In genomic region chr20:4151991-4152695, GRCh38 we compare ENCODE assay signal across 10 cellular contexts. TPM values are rescaled to one million over a fixed set of nuclear protein-coding genes. Genes with fewer than 3 reads are reported as not detected.
DNase-seq lines count a peak whose midpoint lies in the region; ATAC-seq, FAIRE-seq and TF ChIP-seq lines count a peak whose summit lies in the region.
"Had no signal": no experiment of that assay in that cellular context is flagged by ENCODE, and none has a peak within 500 bp of the region (broad histone marks: within the 10 kb centered on the region; RNA-seq: fewer than 3 reads in every experiment).

No MANE protein-coding gene starts in this region.

- DNase-seq in MCF 10A (ENCODE audit: unreplicated experiment) (no peak), mammary epithelial cell (no peak), K562 (ENCODE audit: extremely low read depth in 1 of 4, low spot score in 3 of 4) (no peak), substantia nigra (lab: John Stamatoyannopoulos, UW) (peak in 2 of 49 donors; percentile 38 to 47), A673 (ENCODE audit: low spot score) (no peak), NCI-H82 treated with DMSO at 0.1 percent for 48 hours (lab: John Stamatoyannopoulos, UW; ENCODE audit: unreplicated experiment) (no peak), SW 1271 (lab: John Stamatoyannopoulos, UW) (no peak)

- no peaks in the 10 kb centered on the region for H3K27me3 ChIP-seq in mammary epithelial cell (ENCODE audit: insufficient read depth, low read length)
- peaks cover 5% of the 10 kb centered on the region for H3K27me3 ChIP-seq in Loucy (ENCODE audit: insufficient read depth, low read length, poor library complexity, severe bottlenecking)
- no peaks in the 10 kb centered on the region for H3K27me3 ChIP-seq in K562 (ENCODE audit: control insufficient read depth in 2 of 2, insufficient read depth in 2 of 2, low read length in 2 of 2)
- H3K27me3 ChIP-seq in A673 (replicated peaks; ENCODE audit: insufficient read depth, low read depth, low read length, poor library complexity) = no peaks in the 10 kb centered on the region

- no peak for TF ChIP-seq POLR2A in K562 (conservative IDR thresholded peaks at IDR 0.05)

- peaks cover 7% of the 10 kb centered on the region for H3K79me2 ChIP-seq in mammary epithelial cell (ENCODE audit: insufficient read depth, low read length)
- no peaks in the 10 kb centered on the region for H3K79me2 ChIP-seq in Loucy (ENCODE audit: insufficient read depth, low read length)
- no peaks in the 10 kb centered on the region for H3K79me2 ChIP-seq in K562 (ENCODE audit: control insufficient read depth, insufficient read depth, low read length)

- H3K9ac ChIP-seq in mammary epithelial cell (ENCODE audit: insufficient read depth, low read length) = no peak overlapping the region
- no peak overlapping the region for H3K9ac ChIP-seq in Loucy (ENCODE audit: low read depth, low read length, poor library complexity, severe bottlenecking)
- no peak overlapping the region for H3K9ac ChIP-seq in K562 (ENCODE audit: insufficient read depth in 1 of 2, low read depth in 2 of 2, low read length in 2 of 2)

- H4K20me1 ChIP-seq in mammary epithelial cell (ENCODE audit: insufficient read depth, low read length) (no peaks in the 10 kb centered on the region), Loucy (ENCODE audit: insufficient read depth, low read length, poor library complexity, severe bottlenecking) (no peaks in the 10 kb centered on the region), K562 (replicated peaks; ENCODE audit: control insufficient read depth, insufficient read depth, low read length) (no peaks in the 10 kb centered on the region)

- POLR2A ChIA-PET in MCF 10A (lab: Yijun Ruan, JAX) = interaction anchor here (1.1 kb wide), 1 partner anchor 332 kb away, joined by 3 read pairs; the partner anchor contains the start of gene AP5S1
- POLR2A ChIA-PET in K562 (lab: Yijun Ruan, JAX) = no interaction called here
- POLR2A ChIA-PET in A673 (lab: Charles Lee; ENCODE audit: low non-redundant PET) = no interaction called here

- no peak for TF ChIP-seq EP300 in K562 (IDR thresholded peaks at IDR 0.05; ENCODE audit: low read length)

- H3K4me1 Mint-ChIP-seq in MCF 10A (ENCODE audit: insufficient read depth, unreplicated experiment) = peaks cover 18% of the 10 kb centered on the region

- FAIRE-seq in K562 (lab: Jason Lieb, UNC) = no peak

- no peaks in the 10 kb centered on the region for H3F3A ChIP-seq in Loucy (ENCODE audit: low read depth)

- H3K4me3 Mint-ChIP-seq in MCF 10A (ENCODE audit: unreplicated experiment) = no peak overlapping the region
- H3K4me3 Mint-ChIP-seq: B cell; stimulated activated naive CD8-positive, alpha-beta T cell treated with anti-CD3 and anti-CD28 coated beads, Interleukin-15, Interleukin-2, amounts not matched to agents 100 ng/mL and 50 ng/mL, for 24 hours had no signal

- H3K27me3 Mint-ChIP-seq in MCF 10A (ENCODE audit: insufficient read depth, unreplicated experiment) = no peaks in the 10 kb centered on the region

- CTCF ChIA-PET in MCF 10A (lab: Yijun Ruan, JAX) (interaction anchor here (0.7 to 1.6 kb wide), 4 partner anchors 13 to 145 kb away, joined by 3 to 8 read pairs (median 4); no protein-coding TSS in a partner anchor), mammary epithelial cell (lab: Charles Lee; ENCODE audit: low non-redundant PET) (no interaction called here), K562 (lab: Yijun Ruan, JAX; ENCODE audit: low intra/inter-chr PET ratio) (no interaction called here), A673 (lab: Charles Lee) (interaction anchor here (0.6 kb wide), 1 partner anchor 473 kb away, joined by 5 read pairs; no protein-coding TSS in a partner anchor)

- no peaks in the 10 kb centered on the region for H3K9me1 ChIP-seq in K562 (ENCODE audit: control insufficient read depth, insufficient read depth, low read length)

- H3K4me3 ChIP-seq in mammary epithelial cell (replicated peaks in 1 of 3; ENCODE audit: insufficient read depth in 1 of 3, low read depth in 2 of 3, low read length in 3 of 3) (no peak overlapping the region), Loucy (ENCODE audit: low read length, poor library complexity, severe bottlenecking) (peak overlapping the region; percentile 8), K562 (no peak overlapping the region), A673 (ENCODE audit: low read depth, low read length, poor library complexity, severe bottlenecking) (no peak overlapping the region)

- no peak for ATAC-seq in K562

- 68% methylated on average over 4 of the region's 7 CpGs for WGBS in mammary epithelial cell (ENCODE audit: low coverage, missing lambda C conversion rate)
- 64% methylated on average over 5 of the region's 7 CpGs for WGBS in K562 (ENCODE audit: insufficient coverage, low coverage, missing lambda C conversion rate)

- H3K4me2 ChIP-seq in mammary epithelial cell (ENCODE audit: insufficient read depth, low read depth, low read length) = no peak overlapping the region
- peak overlapping the region; percentile 33 for H3K4me2 ChIP-seq in Loucy (ENCODE audit: low read depth, low read length, poor library complexity, severe bottlenecking)
- no peak overlapping the region for H3K4me2 ChIP-seq in K562 (ENCODE audit: insufficient read depth, low read length)

- H3K36me3 Mint-ChIP-seq in MCF 10A (ENCODE audit: insufficient read depth, unreplicated experiment) = no peaks in the 10 kb centered on the region

- H3K27ac ChIP-seq in mammary epithelial cell (ENCODE audit: insufficient read depth, low read depth, low read length) (no peak overlapping the region), K562 (ENCODE audit: extremely low read depth, low read depth, low read length) (no peak overlapping the region), substantia nigra (ENCODE audit: low read depth, low read length, poor library complexity, severe bottlenecking) (peak overlapping the region; percentile 27), A673 (ENCODE audit: low read depth, low read length, poor library complexity, severe bottlenecking) (no peak overlapping the region)

- no peaks in the 10 kb centered on the region for H3K9me2 ChIP-seq in Loucy (replicated peaks; ENCODE audit: low read depth, low read length)

- intact Hi-C loops in MCF 10A (cut with micrococcal nuclease) (no loop called here), mammary epithelial cell (cut with micrococcal nuclease) (no loop called here), K562 (cut with micrococcal nuclease) (loop anchor here (5.0 kb wide), 1 partner anchor 35 kb away; no protein-coding TSS in a partner anchor), A673 (cut with micrococcal nuclease; ENCODE audit: unreplicated experiment) (no loop called here)

- TF ChIP-seq CTCF in MCF 10A (IDR thresholded peaks at IDR 0.05; ENCODE audit: unreplicated experiment) = no peak
- no peak for TF ChIP-seq CTCF in mammary epithelial cell (conservative IDR thresholded peaks at IDR 0.05 in 1 of 2, IDR thresholded peaks at IDR 0.05 in 1 of 2; ENCODE audit: extremely low read depth in 1 of 2, insufficient read depth in 1 of 2, low read depth in 1 of 2, low read length in 2 of 2)
- TF ChIP-seq CTCF in Loucy (conservative IDR thresholded peaks at IDR 0.05; ENCODE audit: low read length) = no peak
- TF ChIP-seq CTCF in K562 (IDR thresholded peaks at IDR 0.05 in 2 of 3, conservative IDR thresholded peaks at IDR 0.05 in 1 of 3; ENCODE audit: insufficient read depth in 2 of 3, low read depth in 1 of 3, low read length in 3 of 3) = no peak
- no peak for TF ChIP-seq CTCF in A673 (conservative IDR thresholded peaks at IDR 0.05; ENCODE audit: low read depth, low read length)

- no peaks in the 10 kb centered on the region for H3K9me3 ChIP-seq in mammary epithelial cell (replicated peaks; ENCODE audit: insufficient read depth, low read length)
- no peaks in the 10 kb centered on the region for H3K9me3 ChIP-seq in Loucy (ENCODE audit: insufficient read depth, low read depth, low read length)
- no peaks in the 10 kb centered on the region for H3K9me3 ChIP-seq in K562 (replicated peaks; ENCODE audit: control insufficient read depth, insufficient read depth, low read depth, low read length)
- H3K9me3 ChIP-seq in A673 (ENCODE audit: low read depth, low read length, poor library complexity, severe bottlenecking) = no peaks in the 10 kb centered on the region

- no TSS peak for BruUV-seq in MCF 10A (replicated peaks; lab: Mats Ljungman, UMichigan)
- no TSS peak for BruUV-seq in mammary epithelial cell (replicated peaks; lab: Mats Ljungman, UMichigan)
- no TSS peak for BruUV-seq in K562 (replicated peaks; lab: Mats Ljungman, UMichigan)
- BruUV-seq in A673 (replicated peaks; lab: Mats Ljungman, UMichigan) = no TSS peak

- dilution Hi-C loops in mammary epithelial cell (cut with HindIII; ENCODE audit: low sequenced_read_pairs) = no loop called here

- peak overlapping the region; percentile 28 for H3K27ac Mint-ChIP-seq in MCF 10A (ENCODE audit: low read depth, unreplicated experiment)
- H3K27ac Mint-ChIP-seq: B cell; stimulated activated naive CD8-positive, alpha-beta T cell treated with anti-CD3 and anti-CD28 coated beads, Interleukin-15, Interleukin-2, amounts not matched to agents 100 ng/mL and 50 ng/mL, for 24 hours had no signal

- no peaks in the 10 kb centered on the region for H3K36me3 ChIP-seq in mammary epithelial cell (ENCODE audit: insufficient read depth, low read length)
- H3K36me3 ChIP-seq in Loucy (ENCODE audit: insufficient read depth, low read length) = no peaks in the 10 kb centered on the region
- H3K36me3 ChIP-seq in K562 (ENCODE audit: control insufficient read depth, insufficient read depth, low read length) = no peaks in the 10 kb centered on the region
- H3K36me3 ChIP-seq in A673 (ENCODE audit: insufficient read depth, low read length, poor library complexity, severe bottlenecking) = no peaks in the 10 kb centered on the region

- no peak for TF ChIP-seq RAD21 in K562 (CRISPR knock-in tag; conservative IDR thresholded peaks at IDR 0.05 in 1 of 2, IDR thresholded peaks at IDR 0.05 in 1 of 2)

- no peaks in the 10 kb centered on the region for H3K9me3 Mint-ChIP-seq in MCF 10A (ENCODE audit: unreplicated experiment)
- H3K9me3 Mint-ChIP-seq: stimulated activated naive CD8-positive, alpha-beta T cell treated with anti-CD3 and anti-CD28 coated beads, Interleukin-15, Interleukin-2, amounts not matched to agents 100 ng/mL and 50 ng/mL, for 24 hours had no signal

- H2AFZ ChIP-seq in mammary epithelial cell (ENCODE audit: low read depth, low read length) (no peak overlapping the region), Loucy (ENCODE audit: low read length) (no peak overlapping the region), K562 (ENCODE audit: low read depth, low read length) (no peak overlapping the region)

- H3K4me1 ChIP-seq in mammary epithelial cell (ENCODE audit: insufficient read depth, low read length) (peaks cover 24% of the 10 kb centered on the region), Loucy (ENCODE audit: insufficient read depth, low read length, poor library complexity, severe bottlenecking) (peaks cover 26% of the 10 kb centered on the region), K562 (replicated peaks in 1 of 2; ENCODE audit: control insufficient read depth in 2 of 2, insufficient read depth in 2 of 2, low read length in 2 of 2) (peaks cover 5 to 25% of the 10 kb centered on the region in 2 experiments; a peak in 4 of 5 replicates), A673 (ENCODE audit: insufficient read depth, low read length, poor library complexity, severe bottlenecking) (peaks cover 30% of the 10 kb centered on the region)

- in situ Hi-C loops in mammary epithelial cell (cut with MboI; ENCODE audit: low sequenced_read_pairs in 2 of 2) = no loop called here
- in situ Hi-C loops in K562 (cut with MboI) = no loop called here

RNA-seq across cellular contexts. Expression of gene SMOX, which starts 3.5 kb away (rescaled TPM):
- total RNA-seq in MCF 10A (2022) (42.3 and 48.6 TPM in 2 replicates), mammary epithelial cell (10 to 100 TPM in 1 of 2 donors, 1 to 10 TPM in 1; 6.5 to 16.4 TPM), K562 (2014; rRNA removed) (6.7 and 8.2 TPM in 2 replicates), K562 (2014; rRNA removed; fragmentation: Illumina TruSeq; extraction: Trizol) (1.3 and 1.6 TPM in 2 replicates), K562 (2015; rRNA removed; fragmentation: Illumina TruSeq; extraction: Trizol) (3.7 and 4.3 TPM in 2 replicates), K562 (2021) (5.7 and 8.4 TPM in 2 replicates), A673 (2021) (21.8 and 22.1 TPM in 2 replicates)
- polyA plus RNA-seq in mammary epithelial cell (5.4 TPM), K562 (2011; rRNA removed) (1.9 and 2.2 TPM in 2 replicates), K562 (2014; fragmentation: Illumina TruSeq; extraction: Trizol) (4.3 and 8.0 TPM in 2 replicates), K562 (2014; fragmentation: Nextera tagmentation; extraction: Ambion mirVana) (1 to 10 TPM in 1 of 2 experiments, under 1 TPM in 1; 0.76 to 1.5 TPM), K562 (2014; rRNA removed) (5.7 and 8.3 TPM in 2 replicates)
- 6.7 TPM for polyA minus RNA-seq in mammary epithelial cell
- total RNA-seq in K562 (2011; cell fraction: chromatin; rRNA removed; ENCODE audit: low replicate concordance) = 0.84 and 6.1 TPM in 2 replicates
- total RNA-seq in K562 (2011; cell fraction: nucleolus; rRNA removed) = 3.0 and 3.2 TPM in 2 replicates
- 2.4 and 3.3 TPM in 2 replicates for total RNA-seq in K562 (2011; cell fraction: nucleoplasm; rRNA removed)
- polyA plus RNA-seq in K562 (2011; cell fraction: cytosol; rRNA removed) = 5.0 and 7.4 TPM in 2 replicates
- polyA plus RNA-seq in K562 (2011; cell fraction: nucleus; rRNA removed) = 3.9 and 11.2 TPM in 2 replicates
- polyA plus RNA-seq in K562 (2012) = 8.5 and 13.7 TPM in 2 replicates
- 0.81 and 1.4 TPM in 2 replicates for polyA minus RNA-seq in K562 (2011; rRNA and poly(A)+ RNA removed)
- 1.1 and 1.6 TPM in 2 replicates for polyA minus RNA-seq in K562 (2011; cell fraction: cytosol; rRNA and poly(A)+ RNA removed)
- 1.1 and 1.2 TPM in 2 replicates for polyA minus RNA-seq in K562 (2011; cell fraction: nucleus; rRNA and poly(A)+ RNA removed)
- total RNA-seq: B cell had no signal

Comparison
In these comparisons a context has a peak if more than half of its experiments do, and no peak if none do; other contexts are left out.
1. CTCF ChIA-PET loops: an anchor here in MCF 10A (0.7 to 1.6 kb wide) and A673 (0.6 kb wide); none called in mammary epithelial cell and K562.